ENCODE assay signal across 13 cellular contexts in genomic region chr6:47188588-47189021, GRCh38.
DNase-seq lines count a peak whose midpoint lies in the region; ATAC-seq, FAIRE-seq and TF ChIP-seq lines count a peak whose summit lies in the region.
"Had no signal": no experiment of that assay in that cellular context is flagged by ENCODE, and none has a peak within 500 bp of the region (broad histone marks: within the 10 kb centered on the region; RNA-seq: fewer than 3 reads in every experiment).

No MANE protein-coding gene starts in this region.

- TF ChIP-seq CTCF in astrocyte of the cerebellum (IDR thresholded peaks at IDR 0.05; ENCODE audit: low read depth, low read length, missing control alignments), result no peak
- no peak for TF ChIP-seq CTCF in kidney (IDR thresholded peaks at IDR 0.05; ENCODE audit: borderline replicate concordance, extremely low read depth, insufficient read depth)
- TF ChIP-seq CTCF in ovary (IDR thresholded peaks at IDR 0.05), result no peak

- H3K36me3 ChIP-seq in kidney (ENCODE audit: control insufficient read depth in 1 of 2, insufficient read depth in 2 of 2, low read length in 2 of 2), result no peaks in the 10 kb centered on the region
- no peaks in the 10 kb centered on the region for H3K36me3 ChIP-seq in ovary
- H3K36me3 ChIP-seq: SJCRH30 had no signal

- peak overlapping the region; percentile 16 to 36 for H3K27ac ChIP-seq in kidney (ENCODE audit: low read depth in 2 of 2, low read length in 2 of 2)
- H3K27ac ChIP-seq in ovary, result no peak overlapping the region
- H3K27ac ChIP-seq: SJCRH30 had no signal

- no peak for FAIRE-seq in kidney (lab: Jason Lieb, UNC)
- FAIRE-seq: A204.1 had no signal

- DNase-seq in activated T-cell treated with anti-CD3 and anti-CD28 coated beads, Interleukin-2, amount 50 U/mL, for 72 hours, result no peak
- no peak for DNase-seq in activated T-cell treated with anti-CD3 and anti-CD28 coated beads, Interleukin-2, amount 50 U/mL, for 1 hour
- DNase-seq in astrocyte of the cerebellum (ENCODE audit: low read depth) (peak; percentile 18), kidney (no peak), ureter (ENCODE audit: low spot score) (peak; percentile 74), ovary (no peak)
- DNase-seq: activated CD4-positive, alpha-beta T cell treated with anti-CD3 and anti-CD28 coated beads, Interleukin-2, amount 50 U/mL, for 1 hour; activated naive CD8-positive, alpha-beta T cell treated with anti-CD3 and anti-CD28 coated beads for 36 hours; NCI-H2171; SJCRH30 had no signal

- H3K4me1 ChIP-seq in kidney (ENCODE audit: control insufficient read depth in 1 of 2, insufficient read depth in 1 of 2, low read depth in 1 of 2, low read length in 2 of 2) (peaks cover 0 to 5% of the 10 kb centered on the region in 2 donors), ovary (ENCODE audit: insufficient read depth) (no peaks in the 10 kb centered on the region)
- H3K4me1 ChIP-seq: SJCRH30 had no signal

- peaks cover 10% of the 10 kb centered on the region for H3K27me3 Mint-ChIP-seq in activated T-cell treated with anti-CD3 and anti-CD28 coated beads, Interleukin-2, amount 50 U/mL, for 72 hours (ENCODE audit: low read depth)
- H3K27me3 Mint-ChIP-seq: activated naive CD8-positive, alpha-beta T cell treated with anti-CD3 and anti-CD28 coated beads for 36 hours had no signal

- no peak overlapping the region for H3K4me3 ChIP-seq in astrocyte of the cerebellum (ENCODE audit: low read depth, low read length)
- H3K4me3 ChIP-seq in kidney (ENCODE audit: low read length in 2 of 2), result no peak overlapping the region
- H3K4me3 ChIP-seq in ovary, result no peak overlapping the region
- H3K4me3 ChIP-seq: SJCRH30 had no signal

- H3K27ac Mint-ChIP-seq in activated T-cell treated with anti-CD3 and anti-CD28 coated beads, Interleukin-2, amount 50 U/mL, for 72 hours, result no peak overlapping the region
- H3K27ac Mint-ChIP-seq: activated naive CD8-positive, alpha-beta T cell treated with anti-CD3 and anti-CD28 coated beads for 36 hours had no signal

- peak; percentile 22 to 47 for ATAC-seq in activated T-cell treated with anti-CD3 and anti-CD28 coated beads, Interleukin-2, amount 50 U/mL, for 72 hours (replicated peaks in 1 of 2)
- no peak for ATAC-seq in GM21529 (IDR thresholded peaks at IDR 0.05; ENCODE audit: unreplicated experiment)
- no peak for ATAC-seq in HG03432 (IDR thresholded peaks at IDR 0.05; ENCODE audit: unreplicated experiment)

- no peaks in the 10 kb centered on the region for H3K4me1 Mint-ChIP-seq in activated T-cell treated with anti-CD3 and anti-CD28 coated beads, Interleukin-2, amount 50 U/mL, for 72 hours (ENCODE audit: low read depth)
- H3K4me1 Mint-ChIP-seq: activated naive CD8-positive, alpha-beta T cell treated with anti-CD3 and anti-CD28 coated beads for 36 hours had no signal

- intact Hi-C loops in kidney (cut with DNase I), result no loop called here
- intact Hi-C loops in ovary (cut with DNase I), result no loop called here

- in situ Hi-C loops in astrocyte of the cerebellum (cut with HindIII; ENCODE audit: low sequenced_read_pairs), result no loop called here

- H3K36me3 Mint-ChIP-seq in activated T-cell treated with anti-CD3 and anti-CD28 coated beads, Interleukin-2, amount 50 U/mL, for 72 hours (ENCODE audit: insufficient read depth in 2 of 2), result no peaks in the 10 kb centered on the region
- H3K36me3 Mint-ChIP-seq: activated naive CD8-positive, alpha-beta T cell treated with anti-CD3 and anti-CD28 coated beads for 36 hours had no signal

- TF ChIP-seq POLR2A in ovary (IDR thresholded peaks at IDR 0.05), result no peak

- no peak overlapping the region for H3K4me3 Mint-ChIP-seq in activated T-cell treated with anti-CD3 and anti-CD28 coated beads, Interleukin-2, amount 50 U/mL, for 72 hours

- TF ChIP-seq EP300 in ovary (IDR thresholded peaks at IDR 0.05), result no peak

- H3K27me3 ChIP-seq in ovary, result no peaks in the 10 kb centered on the region
- H3K27me3 ChIP-seq: SJCRH30 had no signal

- no peak overlapping the region for H3K9ac ChIP-seq in kidney (ENCODE audit: low read length in 2 of 2)

- WGBS in ovary, 3 donors, result 84 to 100% (median 86%) methylated on average over 1 of the region's 1 CpG

- no peaks in the 10 kb centered on the region for H3K9me3 ChIP-seq in kidney (ENCODE audit: control insufficient read depth in 1 of 2, low read length in 2 of 2)
- H3K9me3 ChIP-seq in ovary, result no peaks in the 10 kb centered on the region
- H3K9me3 ChIP-seq: SJCRH30 had no signal

- peaks cover 2 to 3% of the 10 kb centered on the region in 2 donors for H3K9me3 Mint-ChIP-seq in activated T-cell treated with anti-CD3 and anti-CD28 coated beads, Interleukin-2, amount 50 U/mL, for 72 hours
- H3K9me3 Mint-ChIP-seq: activated naive CD8-positive, alpha-beta T cell treated with anti-CD3 and anti-CD28 coated beads for 36 hours had no signal

Comparison
In these comparisons a context has a peak if more than half of its experiments do, and no peak if none do; other contexts are left out.
1. ATAC-seq: peak in activated T-cell treated with anti-CD3 and anti-CD28 coated beads, Interleukin-2, amount 50 U/mL, for 72 hours (2 of 2); none in GM21529 (single experiment) and HG03432 (single experiment).
2. DNase-seq: peak in astrocyte of the cerebellum (single experiment) and ureter (single experiment); none in activated T-cell treated with anti-CD3 and anti-CD28 coated beads, Interleukin-2, amount 50 U/mL, for 72 hours (0 of 2), activated T-cell treated with anti-CD3 and anti-CD28 coated beads, Interleukin-2, amount 50 U/mL, for 1 hour (single experiment), kidney (single experiment) and ovary (0 of 5).
3. H3K27ac ChIP-seq: peak in kidney (2 of 2); none in ovary (0 of 2).